Comparison of ENCODE assay signal across 8 cellular contexts in the genomic region with DNA sequence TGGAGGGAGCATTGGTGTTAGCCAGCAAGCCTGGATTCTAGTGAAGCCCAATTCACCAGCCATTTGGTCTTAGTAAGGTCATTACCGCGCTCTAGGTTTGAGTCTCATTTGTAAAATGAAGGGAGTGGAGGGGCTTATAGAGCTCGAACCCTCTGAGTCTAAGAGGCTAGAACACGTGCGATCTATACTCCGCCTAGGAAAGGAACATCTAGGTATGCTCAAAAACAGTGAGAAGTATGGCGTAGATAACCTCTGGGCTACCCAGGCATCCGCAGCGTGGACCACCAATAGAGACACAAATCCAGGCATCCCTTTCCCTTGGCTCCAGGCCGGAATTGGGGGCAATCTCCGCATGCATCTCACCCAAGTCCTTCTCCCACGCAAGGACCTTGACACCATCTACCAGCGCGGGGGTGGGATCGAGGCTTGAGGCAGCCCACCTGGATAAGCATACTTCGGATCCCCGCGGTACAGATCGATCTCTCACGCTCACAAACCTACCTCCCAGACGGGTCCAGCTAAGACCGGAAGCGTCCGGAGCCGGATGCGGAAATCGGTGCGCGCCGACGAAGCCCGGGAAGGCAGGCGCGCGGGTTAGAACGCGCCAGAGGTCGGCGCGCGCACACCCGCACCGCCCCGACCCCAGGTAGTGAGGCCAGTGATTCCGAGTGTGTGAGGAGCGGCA. TPM values are rescaled to one million over a fixed set of nuclear protein-coding genes. Genes with fewer than 3 reads are reported as not detected.
DNase-seq lines count a peak whose midpoint lies in the region; ATAC-seq, FAIRE-seq and TF ChIP-seq lines count a peak whose summit lies in the region.

A gene (plus strand): TSS at position 556 of the 685 bp plus-strand sequence. CDS start 636 bp downstream, outside the sequence.

- WGBS in small intestine, 3 donors = 0% methylated on average over 40 to 46 of the region's 46 CpGs

- no peak for FAIRE-seq in small intestine (lab: Jason Lieb, UNC)

- H3K27me3 Mint-ChIP-seq in activated T-cell treated with anti-CD3 and anti-CD28 coated beads, Interleukin-2, amount 50 U/mL, for 24 hours = no peaks in the 10 kb centered on the region
- H3K27me3 Mint-ChIP-seq in T-helper 2 cell treated with Interferon-gamma antibody and Interleukin-4, amounts not matched to agents 5 μg/mL and 100 μg/mL, for 36 hours (ENCODE audit: low read depth) = no peaks in the 10 kb centered on the region

- H3K27ac Mint-ChIP-seq in activated T-cell treated with anti-CD3 and anti-CD28 coated beads, Interleukin-2, amount 50 U/mL, for 24 hours = no peak within 1 kb of the TSS
- H3K27ac Mint-ChIP-seq in T-helper 2 cell treated with Interferon-gamma antibody and Interleukin-4, amounts not matched to agents 5 μg/mL and 100 μg/mL, for 36 hours = peak within 1 kb of the TSS; percentile 99

- in situ Hi-C loops in brain microvascular endothelial cell (cut with HindIII; ENCODE audit: low pct_ligation_motif_present, low sequenced_read_pairs) = no loop called here

- H3K27ac ChIP-seq in brain microvascular endothelial cell (peak within 1 kb of the TSS; percentile 86), small intestine (ENCODE audit: low read depth in 1 of 2, low read length in 1 of 2) (peak within 1 kb of the TSS; percentile 93 to 94)

- H3K27me3 ChIP-seq in brain microvascular endothelial cell (replicated peaks) (no peaks in the 10 kb centered on the region), small intestine (ENCODE audit: control insufficient read depth in 2 of 2, insufficient read depth in 2 of 2, low read length in 2 of 2) (no peaks in the 10 kb centered on the region)

- DNase-seq in activated T-cell treated with anti-CD3 and anti-CD28 coated beads for 24 hours (ENCODE audit: low read depth) (peak; percentile 74), NCI-H146 treated with DMSO at 0.1 percent for 48 hours (lab: John Stamatoyannopoulos, UW; ENCODE audit: unreplicated experiment) (peak; percentile 47), brain microvascular endothelial cell (peak; percentile 54), iPS-NIHi7 (ENCODE audit: extremely low spot score) (peak; percentile 75), small intestine (peak; percentile 86)
- DNase-seq in activated T-cell treated with anti-CD3 and anti-CD28 coated beads, Interleukin-2, amount 50 U/mL, for 24 hours = no peak
- DNase-seq in T-helper 2 cell treated with Interferon-gamma antibody and Interleukin-4, amounts not matched to agents 5 μg/mL and 100 μg/mL, for 36 hours (ENCODE audit: low spot score) = peak; percentile 86

- no peak for TF ChIP-seq CTCF in brain microvascular endothelial cell (IDR thresholded peaks at IDR 0.05; ENCODE audit: low read depth, low read length, missing control alignments)

- H3K4me1 ChIP-seq in small intestine (ENCODE audit: control insufficient read depth in 2 of 2, insufficient read depth in 1 of 2, low read depth in 1 of 2, low read length in 1 of 2) = peaks cover 8 to 12% of the 10 kb centered on the region in 2 donors

- H3K36me3 ChIP-seq in brain microvascular endothelial cell (replicated peaks) (peaks cover 14% of the 10 kb centered on the region), small intestine (ENCODE audit: control insufficient read depth in 2 of 2, insufficient read depth in 2 of 2, low read length in 2 of 2) (peaks cover 1 to 6% of the 10 kb centered on the region in 2 donors)

- peak; percentile 53 for ATAC-seq in HG02763 (IDR thresholded peaks at IDR 0.05; ENCODE audit: unreplicated experiment)

- H3K4me3 Mint-ChIP-seq in activated T-cell treated with anti-CD3 and anti-CD28 coated beads, Interleukin-2, amount 50 U/mL, for 24 hours = no peak within 1 kb of the TSS
- no peak within 1 kb of the TSS for H3K4me3 Mint-ChIP-seq in T-helper 2 cell treated with Interferon-gamma antibody and Interleukin-4, amounts not matched to agents 5 μg/mL and 100 μg/mL, for 36 hours

- peaks cover 36% of the 10 kb centered on the region for H3K4me1 Mint-ChIP-seq in activated T-cell treated with anti-CD3 and anti-CD28 coated beads, Interleukin-2, amount 50 U/mL, for 24 hours (ENCODE audit: low read depth)
- peaks cover 30% of the 10 kb centered on the region for H3K4me1 Mint-ChIP-seq in T-helper 2 cell treated with Interferon-gamma antibody and Interleukin-4, amounts not matched to agents 5 μg/mL and 100 μg/mL, for 36 hours (ENCODE audit: low read depth)

- H3K4me3 ChIP-seq in brain microvascular endothelial cell (ENCODE audit: low read depth, low read length) (peak within 1 kb of the TSS; percentile 96), small intestine (ENCODE audit: low read depth in 1 of 2, low read length in 2 of 2) (peak within 1 kb of the TSS; percentile 45 to 72)

- peaks cover 25% of the 10 kb centered on the region for H3K36me3 Mint-ChIP-seq in activated T-cell treated with anti-CD3 and anti-CD28 coated beads, Interleukin-2, amount 50 U/mL, for 24 hours (ENCODE audit: low read depth)
- peaks cover 22% of the 10 kb centered on the region for H3K36me3 Mint-ChIP-seq in T-helper 2 cell treated with Interferon-gamma antibody and Interleukin-4, amounts not matched to agents 5 μg/mL and 100 μg/mL, for 36 hours (ENCODE audit: low read depth)

- no peaks in the 10 kb centered on the region for H3K9me3 Mint-ChIP-seq in activated T-cell treated with anti-CD3 and anti-CD28 coated beads, Interleukin-2, amount 50 U/mL, for 24 hours
- no peaks in the 10 kb centered on the region for H3K9me3 Mint-ChIP-seq in T-helper 2 cell treated with Interferon-gamma antibody and Interleukin-4, amounts not matched to agents 5 μg/mL and 100 μg/mL, for 36 hours

- H3K9me3 ChIP-seq in small intestine (ENCODE audit: control insufficient read depth, low read depth) = no peaks in the 10 kb centered on the region

RNA-seq across cellular contexts. Expression of the gene that starts here (rescaled TPM):
- 10 to 100 TPM; 27.8 to 79.8 (median 41.1) TPM for polyA plus RNA-seq in small intestine
